In the genomic region with DNA sequence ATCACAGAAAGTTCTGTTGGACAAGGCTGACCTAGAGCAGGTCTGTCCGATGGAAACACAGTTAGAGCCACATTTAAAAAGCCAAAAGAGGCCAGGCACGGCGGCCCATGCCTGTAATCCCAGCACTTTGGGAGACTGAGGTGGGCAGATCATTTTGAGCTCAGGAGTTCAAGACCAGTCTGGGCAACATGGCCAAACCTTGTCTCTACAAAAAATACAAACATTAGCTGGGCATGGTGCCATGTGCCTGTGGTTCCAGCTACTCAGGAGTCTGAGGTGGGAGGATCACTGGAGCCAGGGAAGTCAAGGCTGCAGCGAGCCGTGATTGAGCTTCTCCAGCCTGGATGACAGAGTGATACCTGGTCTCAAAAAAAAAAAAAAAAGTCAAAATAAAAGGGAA, we compare ENCODE assay signal across 16 cellular contexts. TPM values are rescaled to one million over a fixed set of nuclear protein-coding genes. Genes with fewer than 3 reads are reported as not detected.
A peak's percentile ranks its signal among the peaks of the same experiment; 100 is the strongest.
DNase-seq lines count a peak whose midpoint lies in the region; ATAC-seq and TF ChIP-seq lines count a peak whose summit lies in the region.
"Had no signal": no experiment of that assay in that cellular context is flagged by ENCODE, and none has a peak within 500 bp of the region (broad histone marks: within the 10 kb centered on the region; RNA-seq: fewer than 3 reads in every experiment).

No MANE protein-coding gene starts in this region.

- no peaks in the 10 kb centered on the region for H4K20me1 ChIP-seq in smooth muscle cell (ENCODE audit: low read depth)

- intact Hi-C loops in posterior vena cava (cut with DNase I) (no loop called here), right cardiac atrium (cut with DNase I) (no loop called here)

- no peak overlapping the region for H3K4me3 ChIP-seq in smooth muscle cell
- H3K4me3 ChIP-seq in right cardiac atrium (ENCODE audit: low read length) = no peak overlapping the region
- H3K4me3 ChIP-seq: GM23248 had no signal

- H3K27me3 ChIP-seq in smooth muscle cell (ENCODE audit: low read depth) (no peaks in the 10 kb centered on the region), right cardiac atrium (ENCODE audit: control insufficient read depth, insufficient read depth) (no peaks in the 10 kb centered on the region)

- peaks cover 2% of the 10 kb centered on the region for H3K4me1 Mint-ChIP-seq in activated CD4-positive, alpha-beta memory T cell treated with anti-CD3 and anti-CD28 coated beads, Interleukin-2, amount 10 ng/mL, durations not matched to agents 7 days and 5 days

- no peak overlapping the region for H3K27ac ChIP-seq in smooth muscle cell (ENCODE audit: low read depth)
- no peak overlapping the region for H3K27ac ChIP-seq in right cardiac atrium (ENCODE audit: low read length)
- H3K27ac ChIP-seq: C4-2B, GM23248, HL-60 had no signal

- H3K9me3 ChIP-seq in smooth muscle cell (replicated peaks; ENCODE audit: low read depth) = no peaks in the 10 kb centered on the region
- H3K9me3 ChIP-seq in right cardiac atrium (ENCODE audit: control insufficient read depth, low read length) = no peaks in the 10 kb centered on the region
- H3K9me3 ChIP-seq: Caco-2 had no signal

- H3K27ac Mint-ChIP-seq in activated CD4-positive, alpha-beta memory T cell treated with anti-CD3 and anti-CD28 coated beads, Interleukin-2, amount 10 ng/mL, durations not matched to agents 7 days and 5 days = no peak overlapping the region
- H3K27ac Mint-ChIP-seq: CD4-positive, alpha-beta T cell had no signal

- H3K36me3 ChIP-seq in smooth muscle cell (ENCODE audit: low read depth) = peaks cover 27% of the 10 kb centered on the region

- no peak for ATAC-seq in right cardiac atrium

- no peaks in the 10 kb centered on the region for H3K79me2 ChIP-seq in smooth muscle cell (ENCODE audit: low read depth)

- H3K4me1 ChIP-seq in smooth muscle cell (ENCODE audit: low read depth) (no peaks in the 10 kb centered on the region), right cardiac atrium (ENCODE audit: control insufficient read depth, insufficient read depth, low read length) (no peaks in the 10 kb centered on the region)
- H3K4me1 ChIP-seq: Caco-2 had no signal

- peaks cover 26% of the 10 kb centered on the region for H3K36me3 Mint-ChIP-seq in activated CD4-positive, alpha-beta memory T cell treated with anti-CD3 and anti-CD28 coated beads, Interleukin-2, amount 10 ng/mL, durations not matched to agents 7 days and 5 days (ENCODE audit: low read depth)

- POLR2A ChIA-PET in activated CD4-positive, alpha-beta memory T cell treated with anti-CD3 and anti-CD28 coated beads, Interleukin-2, amount 10 ng/mL, durations not matched to agents 7 days and 5 days (lab: Charles Lee) = no interaction called here

- TF ChIP-seq CTCF in smooth muscle cell (IDR thresholded peaks at IDR 0.05; ENCODE audit: borderline replicate concordance, insufficient read depth, poor library complexity, severe bottlenecking) = no peak

- H3K9ac ChIP-seq in smooth muscle cell (ENCODE audit: low read depth) = no peak overlapping the region
- H3K9ac ChIP-seq: GM23248 had no signal

- H3K9me3 Mint-ChIP-seq in activated CD4-positive, alpha-beta memory T cell treated with anti-CD3 and anti-CD28 coated beads, Interleukin-2, amount 10 ng/mL, durations not matched to agents 7 days and 5 days = no peaks in the 10 kb centered on the region
- H3K9me3 Mint-ChIP-seq: CD4-positive, alpha-beta T cell had no signal

- CTCF ChIA-PET in activated CD4-positive, alpha-beta memory T cell treated with anti-CD3 and anti-CD28 coated beads, Interleukin-2, amount 10 ng/mL, durations not matched to agents 7 days and 5 days (lab: Charles Lee) = no interaction called here

- DNase-seq in H4 (ENCODE audit: low spot score) (peak; percentile 52), NCI-H2029 (lab: John Stamatoyannopoulos, UW) (peak; percentile 54), RPMI7951 (ENCODE audit: low read depth) (peak; percentile 3), posterior vena cava (ENCODE audit: low spot score) (peak; percentile 47), smooth muscle cell (lab: John Stamatoyannopoulos, UW; ENCODE audit: unreplicated experiment) (no peak), right cardiac atrium (no peak)
- DNase-seq in activated CD4-positive, alpha-beta memory T cell treated with anti-CD3 and anti-CD28 coated beads, Interleukin-2, amount 10 ng/mL, durations not matched to agents 7 days and 5 days = no peak
- DNase-seq: ACHN; AML-193; Caco-2; CD4-positive, alpha-beta T cell; GDM1; GM23248; HCEC 1CT had no signal

- no peaks in the 10 kb centered on the region for H3F3A ChIP-seq in smooth muscle cell (ENCODE audit: low read depth)

- no peak overlapping the region for H2AFZ ChIP-seq in smooth muscle cell (ENCODE audit: low read depth)
- H2AFZ ChIP-seq: GM23248 had no signal

- WGBS in smooth muscle cell (ENCODE audit: low lambda C conversion rate) = 90% methylated on average over 5 of the region's 5 CpGs
- WGBS in right cardiac atrium = 94% methylated on average over 5 of the region's 5 CpGs

- no peak overlapping the region for H3K4me3 Mint-ChIP-seq in activated CD4-positive, alpha-beta memory T cell treated with anti-CD3 and anti-CD28 coated beads, Interleukin-2, amount 10 ng/mL, durations not matched to agents 7 days and 5 days
- H3K4me3 Mint-ChIP-seq: CD4-positive, alpha-beta T cell had no signal

- H3K27me3 Mint-ChIP-seq in activated CD4-positive, alpha-beta memory T cell treated with anti-CD3 and anti-CD28 coated beads, Interleukin-2, amount 10 ng/mL, durations not matched to agents 7 days and 5 days = no peaks in the 10 kb centered on the region
- H3K27me3 Mint-ChIP-seq: CD4-positive, alpha-beta T cell had no signal

- no peak overlapping the region for H3K4me2 ChIP-seq in smooth muscle cell

RNA-seq across cellular contexts. Expression of a gene that starts 14.9 kb away (rescaled TPM):
- total RNA-seq in H4 (2014; rRNA removed; shearing (Covaris generic)) = 53.4 and 72.6 TPM in 2 replicates
- 22.6 and 23.3 TPM in 2 replicates for total RNA-seq in RPMI7951 (2014; rRNA removed; shearing (Covaris generic))
- total RNA-seq in posterior vena cava (10 to 100 TPM; 29.5 to 34.9 TPM), smooth muscle cell (45.5 and 62.9 TPM in 2 replicates), right cardiac atrium (10 to 100 TPM; 39.9 to 53.2 (median 46.8) TPM)
- 10 to 100 TPM; 35.2 to 37.5 TPM for total RNA-seq in activated CD4-positive, alpha-beta memory T cell treated with anti-CD3 and anti-CD28 coated beads, Interleukin-2, amount 10 ng/mL, durations not matched to agents 7 days and 5 days
- polyA plus RNA-seq in smooth muscle cell (21.8 and 24.2 TPM in 2 replicates), right cardiac atrium (22.6 TPM)

RNA-seq across cellular contexts. Expression of a gene that starts 15.3 kb away (rescaled TPM):
- 15.7 and 23.4 TPM in 2 replicates for total RNA-seq in H4 (2014; rRNA removed; shearing (Covaris generic))
- total RNA-seq in RPMI7951 (2014; rRNA removed; shearing (Covaris generic)) = 28.6 and 37.5 TPM in 2 replicates
- total RNA-seq in posterior vena cava (100 to 1,000 TPM; 136 to 138 TPM), smooth muscle cell (89.7 and 111 TPM in 2 replicates), right cardiac atrium (10 to 100 TPM; 28.3 to 76.9 (median 32.9) TPM)
- 10 to 100 TPM; 44.1 to 45.2 TPM for total RNA-seq in activated CD4-positive, alpha-beta memory T cell treated with anti-CD3 and anti-CD28 coated beads, Interleukin-2, amount 10 ng/mL, durations not matched to agents 7 days and 5 days
- polyA plus RNA-seq in smooth muscle cell (63.7 and 79.6 TPM in 2 replicates), right cardiac atrium (16.5 TPM)

Comparison
In these comparisons a context has a peak if more than half of its experiments do, and no peak if none do; other contexts are left out.
1. DNase-seq: peak in H4 (single experiment), NCI-H2029 (single experiment), RPMI7951 (single experiment) and posterior vena cava (single experiment); none in activated CD4-positive, alpha-beta memory T cell treated with anti-CD3 and anti-CD28 coated beads, Interleukin-2, amount 10 ng/mL, durations not matched to agents 7 days and 5 days (single experiment), smooth muscle cell (single experiment) and right cardiac atrium (0 of 3).